Comparison of ENCODE assay signal across 29 cellular contexts in the genomic region with DNA sequence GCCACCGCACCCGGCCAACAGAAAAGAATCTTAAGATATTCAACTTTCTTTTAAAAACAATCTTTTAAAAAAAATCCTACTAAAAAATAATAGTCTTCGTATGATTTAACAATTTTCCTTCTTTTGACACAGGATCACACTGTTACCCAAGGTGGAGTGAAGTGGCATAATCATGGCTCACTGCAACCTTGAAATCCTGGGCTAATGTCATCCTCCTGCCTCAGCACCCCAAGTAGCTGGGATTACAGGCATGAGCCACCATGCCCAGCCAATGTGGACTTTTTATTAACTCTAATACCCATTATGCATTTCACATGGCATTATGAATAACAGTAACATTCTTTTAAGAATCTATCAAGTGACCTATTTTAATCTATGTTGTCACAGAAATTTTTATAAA. TPM values are rescaled to one million over a fixed set of nuclear protein-coding genes. Genes with fewer than 3 reads are reported as not detected.
DNase-seq lines count a peak whose midpoint lies in the region; ATAC-seq, FAIRE-seq and TF ChIP-seq lines count a peak whose summit lies in the region.
"Had no signal": no experiment of that assay in that cellular context is flagged by ENCODE, and none has a peak within 500 bp of the region (broad histone marks: within the 10 kb centered on the region; RNA-seq: fewer than 3 reads in every experiment).

No MANE protein-coding gene starts in this region.

- H3K36me3 Mint-ChIP-seq in HFFc6 (ENCODE audit: low read depth): peaks cover 53% of the 10 kb centered on the region
- H3K36me3 Mint-ChIP-seq in natural killer cell: peaks cover 17% of the 10 kb centered on the region

- CTCF ChIA-PET in GM12878 (lab: Yijun Ruan, JAX): interaction anchor here (0.5 kb wide), 1 partner anchor 195 kb away, joined by 5 read pairs; no protein-coding TSS in a partner anchor

- H3K9me3 ChIP-seq in GM12878 (replicated peaks; ENCODE audit: control insufficient read depth, insufficient read depth, low read length) (no peaks in the 10 kb centered on the region), esophagus squamous epithelium (no peaks in the 10 kb centered on the region)
- H3K9me3 ChIP-seq: BLaER1 treated with 17β-estradiol and CSF1 and Interleukin-3, amounts not matched to agents 10 nM and 100 nM; esophagus muscularis mucosa; SJSA1 had no signal

- intact Hi-C loops in GM12878 (cut with micrococcal nuclease; ENCODE audit: unreplicated experiment) (no loop called here), natural killer cell (cut with micrococcal nuclease) (loop anchor here (10.0 kb wide), 1 partner anchor 54 kb away; a partner anchor contains a TSS), esophagus squamous epithelium (cut with DNase I) (no loop called here)

- H3K36me3 ChIP-seq in GM12878 (ENCODE audit: control insufficient read depth in 2 of 2, insufficient read depth in 2 of 2, low read length in 1 of 2) (peaks cover 29 to 52% of the 10 kb centered on the region in 2 experiments), esophagus squamous epithelium (peaks cover 49 to 100% (median 78%) of the 10 kb centered on the region in 3 donors)

- TF ChIP-seq POLR2A in GM12892 (IDR thresholded peaks at IDR 0.05; ENCODE audit: low read depth, low read length) (0 out of 2 replicates have a peak, but pooled peaks have one; percentile 8), GM12878 (IDR thresholded peaks at IDR 0.05; ENCODE audit: low read depth, low read length) (no peak), esophagus squamous epithelium (IDR thresholded peaks at IDR 0.05) (no peak)

- FAIRE-seq in GM12892 (lab: Jason Lieb, UNC) (no peak), GM12878 (lab: Jason Lieb, UNC) (no peak)
- FAIRE-seq: GM12891 had no signal

- H3K27ac Mint-ChIP-seq in HFFc6 (peak overlapping the region; percentile 45), natural killer cell (peak overlapping the region; percentile 83 to 86)
- H3K27ac Mint-ChIP-seq: dendritic cell treated with granulocyte-macrophage colony-stimulating factor and Interleukin-4, amounts not matched to agents 40 ng/mL and 50 ng/mL, for 4 days; nephron progenitor cell had no signal

- no peak overlapping the region for H3K4me2 ChIP-seq in GM12878 (ENCODE audit: control insufficient read depth, insufficient read depth)
- H3K4me2 ChIP-seq: BLaER1 treated with 17β-estradiol and CSF1 and Interleukin-3, amounts not matched to agents 10 nM and 100 nM had no signal

- H3K4me1 Mint-ChIP-seq in HFFc6 (ENCODE audit: low read depth) (peaks cover 32% of the 10 kb centered on the region), natural killer cell (peaks cover 40 to 41% of the 10 kb centered on the region in 2 donors)
- H3K4me1 Mint-ChIP-seq: nephron progenitor cell had no signal

- TF ChIP-seq CTCF in HFFc6 (IDR thresholded peaks at IDR 0.05): no peak
- TF ChIP-seq CTCF in GM12878 (IDR thresholded peaks at IDR 0.05 in 2 of 3, conservative IDR thresholded peaks at IDR 0.05 in 1 of 3; ENCODE audit: control insufficient read depth in 2 of 3, extremely low read depth in 1 of 3, insufficient read depth in 1 of 3, low read depth in 3 of 3, low read length in 3 of 3): no peak
- TF ChIP-seq CTCF in natural killer cell (IDR thresholded peaks at IDR 0.05): no peak
- no peak for TF ChIP-seq CTCF in esophagus squamous epithelium (IDR thresholded peaks at IDR 0.05)

- RAD21 ChIA-PET in GM12878 (lab: Charles Lee; ENCODE audit: unreplicated experiment): no interaction called here

- H3K27me3 ChIP-seq in GM12878 (replicated peaks in 1 of 2; ENCODE audit: control insufficient read depth in 2 of 2, insufficient read depth in 2 of 2, low read length in 1 of 2) (no peaks in the 10 kb centered on the region), esophagus squamous epithelium (no peaks in the 10 kb centered on the region)
- H3K27me3 ChIP-seq: BLaER1 treated with 17β-estradiol and CSF1 and Interleukin-3, amounts not matched to agents 10 nM and 100 nM; esophagus muscularis mucosa; foreskin keratinocyte; SJSA1 had no signal

- H3K4me3 ChIP-seq in GM12878 (no peak overlapping the region), esophagus squamous epithelium (no peak overlapping the region)
- H3K4me3 ChIP-seq: BLaER1 treated with 17β-estradiol and CSF1 and Interleukin-3, amounts not matched to agents 10 nM and 100 nM; esophagus muscularis mucosa; SJSA1 had no signal

- no peaks in the 10 kb centered on the region; the same call in 1 of the 2 replicates for H3K4me1 ChIP-seq in GM12878 (ENCODE audit: control insufficient read depth, insufficient read depth, low read length)
- peaks cover 0 to 30% (median 0%) of the 10 kb centered on the region in 3 donors for H3K4me1 ChIP-seq in esophagus squamous epithelium
- H3K4me1 ChIP-seq: foreskin keratinocyte, SJSA1 had no signal

- SMC1A ChIA-PET in GM12878 (lab: Charles Lee; ENCODE audit: uncharacterized antibody, unreplicated experiment): interaction anchor here (1.7 to 1.9 kb wide), 2 partner anchors 9 to 22 kb away, joined by 3 to 5 read pairs; no protein-coding TSS in a partner anchor

- H3K9ac ChIP-seq in GM12878 (ENCODE audit: control insufficient read depth, insufficient read depth, low read length): no peak overlapping the region
- H3K9ac ChIP-seq: BLaER1 treated with 17β-estradiol and CSF1 and Interleukin-3, amounts not matched to agents 10 nM and 100 nM had no signal

- POLR2A ChIA-PET in GM12878 (lab: Charles Lee): interaction anchor here (1.8 kb wide), 1 partner anchor 102 kb away, joined by 6 read pairs; no protein-coding TSS in a partner anchor

- no peak overlapping the region for H2AFZ ChIP-seq in GM12878 (ENCODE audit: control insufficient read depth, low read depth, low read length)

- no peaks in the 10 kb centered on the region for H3K9me3 Mint-ChIP-seq in HFFc6
- H3K9me3 Mint-ChIP-seq in natural killer cell: no peaks in the 10 kb centered on the region
- H3K9me3 Mint-ChIP-seq: dendritic cell treated with granulocyte-macrophage colony-stimulating factor and Interleukin-4, amounts not matched to agents 40 ng/mL and 50 ng/mL, for 4 days; nephron progenitor cell; stimulated activated effector memory CD8-positive, alpha-beta T cell treated with anti-CD3 and anti-CD28 coated beads, Interleukin-12 subunit alpha, Interleukin-12 subunit beta, amount 100 ng/mL, for 72 hours; T-cell had no signal

- peaks cover 40% of the 10 kb centered on the region for H3K79me2 ChIP-seq in GM12878 (ENCODE audit: control insufficient read depth, insufficient read depth, low read length)

- in situ Hi-C loops in GM12878 (cut with MboI): no loop called here

- H3K27ac ChIP-seq in GM12878 (ENCODE audit: control insufficient read depth, insufficient read depth) (no peak overlapping the region), esophagus squamous epithelium (no peak overlapping the region)
- H3K27ac ChIP-seq: BLaER1 treated with 17β-estradiol and CSF1 and Interleukin-3, amounts not matched to agents 10 nM and 100 nM; foreskin keratinocyte; SJSA1 had no signal

- H3K4me3 Mint-ChIP-seq in HFFc6 (no peak overlapping the region), natural killer cell (peak overlapping the region; percentile 51)
- H3K4me3 Mint-ChIP-seq: dendritic cell treated with granulocyte-macrophage colony-stimulating factor and Interleukin-4, amounts not matched to agents 40 ng/mL and 50 ng/mL, for 4 days; nephron progenitor cell; stimulated activated effector memory CD8-positive, alpha-beta T cell treated with anti-CD3 and anti-CD28 coated beads, Interleukin-12 subunit alpha, Interleukin-12 subunit beta, amount 100 ng/mL, for 72 hours; T-cell had no signal

- DNase-seq in GM12892 (ENCODE audit: insufficient read length): no peak
- DNase-seq in HFFc6: no peak
- DNase-seq in GM12878 (ENCODE audit: low read depth, low spot score): no peak
- no peak for DNase-seq in natural killer cell
- DNase-seq in esophagus squamous epithelium (lab: John Stamatoyannopoulos, UW): no peak
- DNase-seq: activated CD4-positive, alpha-beta T cell treated with anti-CD3 and anti-CD28 coated beads, Interleukin-2, amount 50 U/mL, for 4 hours; activated CD8-positive, alpha-beta memory T cell treated with anti-CD3 and anti-CD28 coated beads, Interleukin-2, amount 50 U/mL, for 48 hours; activated effector memory CD4-positive, alpha-beta T cell treated with Interleukin-2 at 50 U/mL for 16 hours; foreskin keratinocyte; KBM-7; kidney glomerular epithelial cell; NCI-H1105; NCI-H187; NCI-H2171; NCI-H82; nephron progenitor cell; RPMI8226; stimulated activated CD4-positive, alpha-beta T cell treated with anti-CD3 and anti-CD28 coated beads, Interleukin-15, amount 100 ng/mL, for 24 hours; substantia nigra; T-cell; trophoblast cell had no signal

- 100% methylated on average over 3 of the region's 3 CpGs for WGBS in GM12878 (ENCODE audit: insufficient coverage, insufficient replicate concordance, low lambda C conversion rate, missing lambda C conversion rate)
- WGBS in esophagus squamous epithelium, 2 donors: 91 to 94% methylated on average over 3 of the region's 3 CpGs

- H4K20me1 ChIP-seq in GM12878 (ENCODE audit: control insufficient read depth, insufficient read depth): peaks cover 11% of the 10 kb centered on the region

- H3K27me3 Mint-ChIP-seq in HFFc6 (ENCODE audit: insufficient read depth) (peaks cover 18% of the 10 kb centered on the region), natural killer cell (ENCODE audit: low read depth in 2 of 2) (no peaks in the 10 kb centered on the region)
- H3K27me3 Mint-ChIP-seq: dendritic cell treated with granulocyte-macrophage colony-stimulating factor and Interleukin-4, amounts not matched to agents 40 ng/mL and 50 ng/mL, for 4 days; T-cell had no signal

- TF ChIP-seq EP300 in GM12878 (IDR thresholded peaks at IDR 0.05; ENCODE audit: borderline replicate concordance in 1 of 2, control insufficient read depth in 1 of 2, low read depth in 2 of 2, low read length in 2 of 2): no peak

- ATAC-seq in GM12878 (no peak), natural killer cell (no peak), GM19467 (IDR thresholded peaks at IDR 0.05; ENCODE audit: unreplicated experiment) (no peak), HG03442 (IDR thresholded peaks at IDR 0.05; ENCODE audit: unreplicated experiment) (no peak)
- ATAC-seq: foreskin keratinocyte; stimulated activated effector memory CD8-positive, alpha-beta T cell treated with anti-CD3 and anti-CD28 coated beads, Interleukin-12 subunit alpha, Interleukin-12 subunit beta, amount 100 ng/mL, for 72 hours had no signal

- TF ChIP-seq RAD21 in GM12878 (IDR thresholded peaks at IDR 0.05; ENCODE audit: insufficient read depth, low read depth, low read length): no peak

- BruUV-seq in GM12878 (replicated peaks; lab: Mats Ljungman, UMichigan): TSS peak; percentile 15

RNA-seq across cellular contexts. Expression of a gene that starts 20.8 kb away (rescaled TPM):
- 234 TPM for polyA plus RNA-seq in GM12892 (2012; ENCODE audit: missing spikeins)
- total RNA-seq in HFFc6 (2021; fragmentation: NEBNext Ultra II Directional; extraction: Animal tissue kit (Norgen Biotek cat#: 25700)): 100 to 1,000 TPM; 162 to 198 (median 185) TPM
- total RNA-seq in GM12878 (2013; cell fraction: nucleolus; rRNA removed): 1,290 and 1,415 TPM in 2 replicates
- total RNA-seq in GM12878 (2014; rRNA removed) (261 and 305 TPM in 2 replicates), GM12878 (2014; rRNA removed; fragmentation: Illumina TruSeq; extraction: Trizol) (280 and 283 TPM in 2 replicates), GM12878 (2021) (188 and 216 TPM in 2 replicates), natural killer cell (1,000 to 10,000 TPM; 1,431 to 1,555 (median 1,445) TPM), esophagus squamous epithelium (100 to 1,000 TPM; 149 to 326 (median 182) TPM)
- polyA plus RNA-seq in GM12878 (2011; ENCODE audit: low read depth): 205 TPM
- polyA plus RNA-seq in GM12878 (2011; rRNA removed) (248 and 261 TPM in 2 replicates), GM12878 (2014; fragmentation: Illumina TruSeq; extraction: Trizol) (205 and 235 TPM in 2 replicates), GM12878 (2014; fragmentation: Nextera tagmentation; extraction: Ambion mirVana) (100 to 1,000 TPM; 135 to 150 TPM), GM12878 (2014; rRNA removed) (163 and 180 TPM in 2 replicates), GM12878 (2016; fragmentation: Nextera tagmentation; extraction: Ambion mirVana) (100 to 1,000 TPM; 219 to 232 TPM)
- 74.5 and 95.9 TPM in 2 replicates for polyA plus RNA-seq in GM12878 (2011; cell fraction: cytosol; rRNA removed)
- polyA plus RNA-seq in GM12878 (2011; cell fraction: nucleus; rRNA removed): 645 and 683 TPM in 2 replicates
- polyA plus RNA-seq in GM12878 (2012): 233 and 286 TPM in 2 replicates
- polyA minus RNA-seq in GM12878 (2011; rRNA and poly(A)+ RNA removed): 139 and 204 TPM in 2 replicates
- polyA minus RNA-seq in GM12878 (2011; cell fraction: cytosol; rRNA and poly(A)+ RNA removed): 50.1 and 57.2 TPM in 2 replicates
- polyA minus RNA-seq in GM12878 (2011; cell fraction: nucleus; rRNA and poly(A)+ RNA removed): 246 and 301 TPM in 2 replicates

RNA-seq across cellular contexts. Expression of a gene that starts 22.0 kb away (rescaled TPM):
- polyA plus RNA-seq in GM12892 (2012; ENCODE audit: missing spikeins): 80.8 TPM
- 100 to 1,000 TPM; 158 to 236 (median 195) TPM for total RNA-seq in HFFc6 (2021; fragmentation: NEBNext Ultra II Directional; extraction: Animal tissue kit (Norgen Biotek cat#: 25700))
- 3.6 and 6.1 TPM in 2 replicates for total RNA-seq in GM12878 (2013; cell fraction: nucleolus; rRNA removed)
- total RNA-seq in GM12878 (2014; rRNA removed) (319 and 354 TPM in 2 replicates), GM12878 (2014; rRNA removed; fragmentation: Illumina TruSeq; extraction: Trizol) (50.9 and 66.5 TPM in 2 replicates), GM12878 (2021) (154 and 161 TPM in 2 replicates), natural killer cell (10 to 100 TPM; 38.3 to 49.7 (median 40.5) TPM), esophagus squamous epithelium (100 to 1,000 TPM; 178 to 290 (median 228) TPM)
- 238 TPM for polyA plus RNA-seq in GM12878 (2011; ENCODE audit: low read depth)
- polyA plus RNA-seq in GM12878 (2011; rRNA removed) (50.2 and 103 TPM in 2 replicates), GM12878 (2014; fragmentation: Illumina TruSeq; extraction: Trizol) (3.7 and 23.2 TPM in 2 replicates), GM12878 (2014; fragmentation: Nextera tagmentation; extraction: Ambion mirVana) (100 to 1,000 TPM; 565 to 631 TPM), GM12878 (2014; rRNA removed) (349 and 538 TPM in 2 replicates), GM12878 (2016; fragmentation: Nextera tagmentation; extraction: Ambion mirVana) (100 to 1,000 TPM; 502 to 547 TPM)
- polyA plus RNA-seq in GM12878 (2011; cell fraction: cytosol; rRNA removed): 335 and 406 TPM in 2 replicates
- polyA plus RNA-seq in GM12878 (2011; cell fraction: nucleus; rRNA removed): 128 and 138 TPM in 2 replicates
- polyA plus RNA-seq in GM12878 (2012): 209 and 246 TPM in 2 replicates
- polyA minus RNA-seq in GM12878 (2011; rRNA and poly(A)+ RNA removed): 14.2 and 36.2 TPM in 2 replicates
- polyA minus RNA-seq in GM12878 (2011; cell fraction: cytosol; rRNA and poly(A)+ RNA removed): 25.7 and 29.7 TPM in 2 replicates
- polyA minus RNA-seq in GM12878 (2011; cell fraction: nucleus; rRNA and poly(A)+ RNA removed): 11.8 and 20.9 TPM in 2 replicates

RNA-seq across cellular contexts. Expression of a gene that starts 22.1 kb away (rescaled TPM):
- polyA plus RNA-seq in GM12892 (2012; ENCODE audit: missing spikeins): 25.7 TPM
- 10 to 100 TPM; 28.6 to 40.6 (median 34.6) TPM for total RNA-seq in HFFc6 (2021; fragmentation: NEBNext Ultra II Directional; extraction: Animal tissue kit (Norgen Biotek cat#: 25700))
- 33.5 and 39.1 TPM in 2 replicates for total RNA-seq in GM12878 (2013; cell fraction: nucleolus; rRNA removed)
- total RNA-seq in GM12878 (2014; rRNA removed) (36.9 and 46.6 TPM in 2 replicates), GM12878 (2014; rRNA removed; fragmentation: Illumina TruSeq; extraction: Trizol) (26.9 and 28.2 TPM in 2 replicates), GM12878 (2021) (40.2 and 41.0 TPM in 2 replicates), natural killer cell (10 to 100 TPM; 11.3 to 20.8 (median 16.0) TPM), esophagus squamous epithelium (10 to 100 TPM; 16.4 to 39.9 (median 24.2) TPM)
- 28.4 TPM for polyA plus RNA-seq in GM12878 (2011; ENCODE audit: low read depth)
- polyA plus RNA-seq in GM12878 (2011; rRNA removed) (55.3 and 62.9 TPM in 2 replicates), GM12878 (2014; fragmentation: Illumina TruSeq; extraction: Trizol) (32.3 and 34.4 TPM in 2 replicates), GM12878 (2014; fragmentation: Nextera tagmentation; extraction: Ambion mirVana) (10 to 100 TPM in 1 of 2 experiments, 1 to 10 TPM in 1; 9.2 to 17.8 TPM), GM12878 (2014; rRNA removed) (69.2 and 74.1 TPM in 2 replicates), GM12878 (2016; fragmentation: Nextera tagmentation; extraction: Ambion mirVana) (10 to 100 TPM; 41.1 to 45.0 TPM)
- 66.6 and 112 TPM in 2 replicates for polyA plus RNA-seq in GM12878 (2011; cell fraction: cytosol; rRNA removed)
- polyA plus RNA-seq in GM12878 (2011; cell fraction: nucleus; rRNA removed): 77.6 and 111 TPM in 2 replicates
- 19.9 and 31.2 TPM in 2 replicates for polyA plus RNA-seq in GM12878 (2012)
- polyA minus RNA-seq in GM12878 (2011; rRNA and poly(A)+ RNA removed): 43.2 and 49.5 TPM in 2 replicates
- polyA minus RNA-seq in GM12878 (2011; cell fraction: cytosol; rRNA and poly(A)+ RNA removed): 9.8 and 15.6 TPM in 2 replicates
- polyA minus RNA-seq in GM12878 (2011; cell fraction: nucleus; rRNA and poly(A)+ RNA removed): 8.1 and 15.0 TPM in 2 replicates

RNA-seq across cellular contexts. Expression of a gene that starts 50.6 kb away (rescaled TPM):
- polyA plus RNA-seq in GM12892 (2012; ENCODE audit: missing spikeins): 60.0 TPM
- 10 to 100 TPM; 31.5 to 40.9 (median 36.2) TPM for total RNA-seq in HFFc6 (2021; fragmentation: NEBNext Ultra II Directional; extraction: Animal tissue kit (Norgen Biotek cat#: 25700))
- 74.8 and 82.6 TPM in 2 replicates for total RNA-seq in GM12878 (2013; cell fraction: nucleolus; rRNA removed)
- total RNA-seq in GM12878 (2014; rRNA removed) (35.5 and 44.0 TPM in 2 replicates), GM12878 (2014; rRNA removed; fragmentation: Illumina TruSeq; extraction: Trizol) (45.0 and 45.1 TPM in 2 replicates), GM12878 (2021) (41.7 and 49.0 TPM in 2 replicates), natural killer cell (100 to 1,000 TPM; 151 to 165 (median 161) TPM), esophagus squamous epithelium (10 to 100 TPM; 13.6 to 33.2 (median 16.6) TPM)
- 42.5 TPM for polyA plus RNA-seq in GM12878 (2011; ENCODE audit: low read depth)
- polyA plus RNA-seq in GM12878 (2011; rRNA removed) (31.6 and 43.4 TPM in 2 replicates), GM12878 (2014; fragmentation: Illumina TruSeq; extraction: Trizol) (48.5 and 52.0 TPM in 2 replicates), GM12878 (2014; fragmentation: Nextera tagmentation; extraction: Ambion mirVana) (10 to 100 TPM; 90.7 to 91.2 TPM), GM12878 (2014; rRNA removed) (44.9 TPM in 2 replicates), GM12878 (2016; fragmentation: Nextera tagmentation; extraction: Ambion mirVana) (10 to 100 TPM; 53.1 to 53.5 TPM)
- 25.0 and 30.3 TPM in 2 replicates for polyA plus RNA-seq in GM12878 (2011; cell fraction: cytosol; rRNA removed)
- polyA plus RNA-seq in GM12878 (2011; cell fraction: nucleus; rRNA removed): 37.1 and 53.9 TPM in 2 replicates
- 38.7 and 45.3 TPM in 2 replicates for polyA plus RNA-seq in GM12878 (2012)
- polyA minus RNA-seq in GM12878 (2011; rRNA and poly(A)+ RNA removed): 46.9 and 55.6 TPM in 2 replicates
- polyA minus RNA-seq in GM12878 (2011; cell fraction: cytosol; rRNA and poly(A)+ RNA removed): 14.4 and 18.6 TPM in 2 replicates
- polyA minus RNA-seq in GM12878 (2011; cell fraction: nucleus; rRNA and poly(A)+ RNA removed): 23.5 and 48.9 TPM in 2 replicates

RNA-seq across cellular contexts. Expression of a gene that starts 56.5 kb away (rescaled TPM):
- polyA plus RNA-seq in GM12892 (2012; ENCODE audit: missing spikeins): 137 TPM
- 100 to 1,000 TPM; 200 to 230 (median 213) TPM for total RNA-seq in HFFc6 (2021; fragmentation: NEBNext Ultra II Directional; extraction: Animal tissue kit (Norgen Biotek cat#: 25700))
- total RNA-seq in GM12878 (2013; cell fraction: nucleolus; rRNA removed): 116 and 119 TPM in 2 replicates
- total RNA-seq in GM12878 (2014; rRNA removed) (185 and 191 TPM in 2 replicates), GM12878 (2014; rRNA removed; fragmentation: Illumina TruSeq; extraction: Trizol) (75.7 and 84.9 TPM in 2 replicates), GM12878 (2021) (209 and 214 TPM in 2 replicates), natural killer cell (100 to 1,000 TPM; 298 to 342 (median 334) TPM), esophagus squamous epithelium (10 to 100 TPM; 47.3 to 98.2 (median 75.9) TPM)
- polyA plus RNA-seq in GM12878 (2011; ENCODE audit: low read depth): 241 TPM
- polyA plus RNA-seq in GM12878 (2011; rRNA removed) (90.0 and 125 TPM in 2 replicates), GM12878 (2014; fragmentation: Illumina TruSeq; extraction: Trizol) (96.9 and 136 TPM in 2 replicates), GM12878 (2014; fragmentation: Nextera tagmentation; extraction: Ambion mirVana) (100 to 1,000 TPM in 1 of 2 experiments, 10 to 100 TPM in 1; 85.7 to 127 TPM), GM12878 (2014; rRNA removed) (155 and 157 TPM in 2 replicates), GM12878 (2016; fragmentation: Nextera tagmentation; extraction: Ambion mirVana) (100 to 1,000 TPM; 165 to 184 TPM)
- 216 and 299 TPM in 2 replicates for polyA plus RNA-seq in GM12878 (2011; cell fraction: cytosol; rRNA removed)
- polyA plus RNA-seq in GM12878 (2011; cell fraction: nucleus; rRNA removed): 406 and 469 TPM in 2 replicates
- 202 and 220 TPM in 2 replicates for polyA plus RNA-seq in GM12878 (2012)
- polyA minus RNA-seq in GM12878 (2011; rRNA and poly(A)+ RNA removed): 126 TPM in 2 replicates
- polyA minus RNA-seq in GM12878 (2011; cell fraction: cytosol; rRNA and poly(A)+ RNA removed): 71.8 and 78.3 TPM in 2 replicates
- polyA minus RNA-seq in GM12878 (2011; cell fraction: nucleus; rRNA and poly(A)+ RNA removed): 91.3 and 138 TPM in 2 replicates
